ENCODE assay signal across 15 cellular contexts in the genomic region with DNA sequence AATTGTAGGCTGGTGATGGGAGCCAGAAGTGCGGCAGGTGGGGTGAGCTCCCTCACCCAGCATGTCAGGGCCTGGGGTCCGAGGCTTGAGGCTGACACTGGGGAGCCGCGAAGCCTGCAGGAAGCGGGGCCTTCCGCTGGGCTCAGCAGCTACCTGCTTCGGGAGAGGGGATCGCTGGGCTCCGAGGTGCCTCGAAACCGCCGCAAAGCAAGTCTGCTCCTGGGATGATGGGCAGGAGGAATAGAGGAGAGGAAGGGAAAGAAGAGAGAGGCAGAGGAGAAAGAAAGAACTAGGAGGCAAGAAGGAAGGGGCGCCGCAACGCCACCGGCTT. TPM values are rescaled to one million over a fixed set of nuclear protein-coding genes. Genes with fewer than 3 reads are reported as not detected.
A peak's percentile ranks its signal among the peaks of the same experiment; 100 is the strongest.
DNase-seq lines count a peak whose midpoint lies in the region; ATAC-seq and TF ChIP-seq lines count a peak whose summit lies in the region.
"Had no signal": no experiment of that assay in that cellular context is flagged by ENCODE, and none has a peak within 500 bp of the region (broad histone marks: within the 10 kb centered on the region; RNA-seq: fewer than 3 reads in every experiment).

No MANE protein-coding gene starts in this region.

- no peaks in the 10 kb centered on the region for H3F3A ChIP-seq in SK-N-SH (replicated peaks; ENCODE audit: insufficient read depth)

- H3K79me2 ChIP-seq in SK-N-SH (ENCODE audit: insufficient read depth): no peaks in the 10 kb centered on the region

- H4K20me1 ChIP-seq in SK-N-SH (ENCODE audit: insufficient read depth): peaks cover 8% of the 10 kb centered on the region; the same call in 1 of the 2 replicates

- CTCF ChIA-PET in SK-N-SH (lab: Yijun Ruan, JAX): interaction anchor here (0.7 to 2.0 kb wide), 7 partner anchors 10 to 209 kb away, joined by 3 to 13 read pairs (median 3); no protein-coding TSS in a partner anchor

- no peaks in the 10 kb centered on the region for H3K9me2 ChIP-seq in SK-N-SH

- no peak for TF ChIP-seq RAD21 in SK-N-SH (IDR thresholded peaks at IDR 0.05; ENCODE audit: low read length)

- H3K4me1 Mint-ChIP-seq in T-helper 2 cell treated with Interferon-gamma antibody and Interleukin-4, amounts not matched to agents 5 μg/mL and 100 μg/mL, for 36 hours (ENCODE audit: low read depth): no peaks in the 10 kb centered on the region
- H3K4me1 Mint-ChIP-seq in stimulated activated effector memory CD8-positive, alpha-beta T cell treated with anti-CD3 and anti-CD28 coated beads, Interleukin-12 subunit alpha, Interleukin-12 subunit beta, amount 100 ng/mL, for 72 hours: peaks cover 23% of the 10 kb centered on the region

- intact Hi-C loops in esophagus muscularis mucosa (cut with DNase I) (no loop called here), lower leg skin (cut with DNase I; ENCODE audit: low total_unique reads) (no loop called here)

- H2AFZ ChIP-seq in SK-N-SH (ENCODE audit: low read depth): no peak overlapping the region

- TF ChIP-seq EP300 in SK-N-SH (IDR thresholded peaks at IDR 0.05; ENCODE audit: borderline replicate concordance in 1 of 2, low read depth in 1 of 2, low read length in 1 of 2) (no peak), esophagus muscularis mucosa (IDR thresholded peaks at IDR 0.05) (no peak)

- no peak for DNase-seq in T-helper 2 cell treated with Interferon-gamma antibody and Interleukin-4, amounts not matched to agents 5 μg/mL and 100 μg/mL, for 36 hours (ENCODE audit: low spot score)
- no peak for DNase-seq in T-helper 2 cell
- DNase-seq in SK-N-SH: peak; percentile 64
- no peak for DNase-seq in esophagus muscularis mucosa (ENCODE audit: extremely low spot score)
- DNase-seq in stimulated activated effector memory CD8-positive, alpha-beta T cell treated with anti-CD3 and anti-CD28 coated beads, Interleukin-12 subunit alpha, Interleukin-12 subunit beta, amount 100 ng/mL, for 72 hours (ENCODE audit: low spot score in 2 of 2): no peak
- no peak for DNase-seq in foreskin melanocyte
- DNase-seq in lower leg skin (ENCODE audit: low spot score in 2 of 2): no peak
- no peak for DNase-seq in EL
- DNase-seq: caudate nucleus; NCI-H187 treated with DMSO at 0.1 percent for 48 hours; nucleus accumbens; stimulated activated naive CD4-positive, alpha-beta T cell had no signal

- TF ChIP-seq CTCF in SK-N-SH (IDR thresholded peaks at IDR 0.05) (no peak), esophagus muscularis mucosa (IDR thresholded peaks at IDR 0.05) (no peak), lower leg skin (IDR thresholded peaks at IDR 0.05) (no peak)

- ATAC-seq in stimulated activated effector memory CD8-positive, alpha-beta T cell treated with anti-CD3 and anti-CD28 coated beads, Interleukin-12 subunit alpha, Interleukin-12 subunit beta, amount 100 ng/mL, for 72 hours: no peak

- peaks cover 0 to 3% of the 10 kb centered on the region in 2 experiments; a peak in 1 of 4 replicates for H3K4me1 ChIP-seq in SK-N-SH (ENCODE audit: control insufficient read depth in 1 of 2, insufficient read depth in 2 of 2, low read depth in 1 of 2, low read length in 1 of 2)
- H3K4me1 ChIP-seq in esophagus muscularis mucosa: peaks cover 66 to 79% (median 77%) of the 10 kb centered on the region in 4 donors

- peaks cover 93% of the 10 kb centered on the region for H3K27me3 ChIP-seq in SK-N-SH (ENCODE audit: insufficient read depth)
- H3K27me3 ChIP-seq in esophagus muscularis mucosa: peaks cover 30 to 100% (median 95%) of the 10 kb centered on the region in 4 donors

- H3K27ac ChIP-seq in SK-N-SH (ENCODE audit: low read depth in 2 of 2, low read length in 1 of 2) (no peak overlapping the region), esophagus muscularis mucosa (replicated peaks in 1 of 4) (no peak overlapping the region)

- peaks cover 62% of the 10 kb centered on the region for H3K27me3 Mint-ChIP-seq in T-helper 2 cell treated with Interferon-gamma antibody and Interleukin-4, amounts not matched to agents 5 μg/mL and 100 μg/mL, for 36 hours (ENCODE audit: low read depth)

- H3K36me3 ChIP-seq in SK-N-SH (replicated peaks in 1 of 2; ENCODE audit: control insufficient read depth in 1 of 2, insufficient read depth in 2 of 2, low read length in 1 of 2): no peaks in the 10 kb centered on the region
- H3K36me3 ChIP-seq in esophagus muscularis mucosa: no peaks in the 10 kb centered on the region

- H3K9me3 ChIP-seq in SK-N-SH (no peaks in the 10 kb centered on the region), esophagus muscularis mucosa (no peaks in the 10 kb centered on the region)

- no peak overlapping the region for H3K4me3 Mint-ChIP-seq in T-helper 2 cell treated with Interferon-gamma antibody and Interleukin-4, amounts not matched to agents 5 μg/mL and 100 μg/mL, for 36 hours
- peak overlapping the region; percentile 50 for H3K4me3 Mint-ChIP-seq in stimulated activated effector memory CD8-positive, alpha-beta T cell treated with anti-CD3 and anti-CD28 coated beads, Interleukin-12 subunit alpha, Interleukin-12 subunit beta, amount 100 ng/mL, for 72 hours

- POLR2A ChIA-PET in SK-N-SH (lab: Yijun Ruan, JAX): no interaction called here

- TF ChIP-seq POLR2A in esophagus muscularis mucosa (IDR thresholded peaks at IDR 0.05; ENCODE audit: low read depth): no peak
- no peak for TF ChIP-seq POLR2A in lower leg skin (IDR thresholded peaks at IDR 0.05)

- peak overlapping the region; percentile 60 for H3K27ac Mint-ChIP-seq in T-helper 2 cell treated with Interferon-gamma antibody and Interleukin-4, amounts not matched to agents 5 μg/mL and 100 μg/mL, for 36 hours
- H3K27ac Mint-ChIP-seq in stimulated activated effector memory CD8-positive, alpha-beta T cell treated with anti-CD3 and anti-CD28 coated beads, Interleukin-12 subunit alpha, Interleukin-12 subunit beta, amount 100 ng/mL, for 72 hours: peak overlapping the region; percentile 44

- H3K4me3 ChIP-seq in SK-N-SH (ENCODE audit: low read depth in 2 of 2, low read length in 1 of 2): no peak overlapping the region
- H3K4me3 ChIP-seq in esophagus muscularis mucosa: peak overlapping the region; percentile 24 to 39 (median 34)
- H3K4me3 ChIP-seq in lower leg skin (ENCODE audit: low read depth, poor library complexity, severe bottlenecking): no peak overlapping the region

- no peak overlapping the region for H3K4me2 ChIP-seq in SK-N-SH

- H3K36me3 Mint-ChIP-seq in T-helper 2 cell treated with Interferon-gamma antibody and Interleukin-4, amounts not matched to agents 5 μg/mL and 100 μg/mL, for 36 hours (ENCODE audit: low read depth): no peaks in the 10 kb centered on the region
- H3K36me3 Mint-ChIP-seq in stimulated activated effector memory CD8-positive, alpha-beta T cell treated with anti-CD3 and anti-CD28 coated beads, Interleukin-12 subunit alpha, Interleukin-12 subunit beta, amount 100 ng/mL, for 72 hours: peaks cover 5% of the 10 kb centered on the region

- no peaks in the 10 kb centered on the region for H3K9me3 Mint-ChIP-seq in T-helper 2 cell treated with Interferon-gamma antibody and Interleukin-4, amounts not matched to agents 5 μg/mL and 100 μg/mL, for 36 hours
- H3K9me3 Mint-ChIP-seq in stimulated activated effector memory CD8-positive, alpha-beta T cell treated with anti-CD3 and anti-CD28 coated beads, Interleukin-12 subunit alpha, Interleukin-12 subunit beta, amount 100 ng/mL, for 72 hours: no peaks in the 10 kb centered on the region

- H3K9ac ChIP-seq in SK-N-SH: no peak overlapping the region

- 18% methylated on average over 10 of the region's 16 CpGs for WGBS in SK-N-SH (ENCODE audit: low lambda C conversion rate)
- 10% methylated on average over 15 of the region's 16 CpGs for WGBS in esophagus muscularis mucosa
- WGBS in lower leg skin, 2 donors: 5% methylated on average over 16 of the region's 16 CpGs

TF ChIP-seq in SK-N-SH, 30 proteins besides CTCF, POLR2A, EP300 and RAD21 (continues in another document):
- TF ChIP-seq, protein P1, sequence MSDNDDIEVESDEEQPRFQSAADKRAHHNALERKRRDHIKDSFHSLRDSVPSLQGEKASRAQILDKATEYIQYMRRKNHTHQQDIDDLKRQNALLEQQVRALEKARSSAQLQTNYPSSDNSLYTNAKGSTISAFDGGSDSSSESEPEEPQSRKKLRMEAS (IDR thresholded peaks at IDR 0.05; ENCODE audit: low read depth): no peak
- TF ChIP-seq, protein P2, sequence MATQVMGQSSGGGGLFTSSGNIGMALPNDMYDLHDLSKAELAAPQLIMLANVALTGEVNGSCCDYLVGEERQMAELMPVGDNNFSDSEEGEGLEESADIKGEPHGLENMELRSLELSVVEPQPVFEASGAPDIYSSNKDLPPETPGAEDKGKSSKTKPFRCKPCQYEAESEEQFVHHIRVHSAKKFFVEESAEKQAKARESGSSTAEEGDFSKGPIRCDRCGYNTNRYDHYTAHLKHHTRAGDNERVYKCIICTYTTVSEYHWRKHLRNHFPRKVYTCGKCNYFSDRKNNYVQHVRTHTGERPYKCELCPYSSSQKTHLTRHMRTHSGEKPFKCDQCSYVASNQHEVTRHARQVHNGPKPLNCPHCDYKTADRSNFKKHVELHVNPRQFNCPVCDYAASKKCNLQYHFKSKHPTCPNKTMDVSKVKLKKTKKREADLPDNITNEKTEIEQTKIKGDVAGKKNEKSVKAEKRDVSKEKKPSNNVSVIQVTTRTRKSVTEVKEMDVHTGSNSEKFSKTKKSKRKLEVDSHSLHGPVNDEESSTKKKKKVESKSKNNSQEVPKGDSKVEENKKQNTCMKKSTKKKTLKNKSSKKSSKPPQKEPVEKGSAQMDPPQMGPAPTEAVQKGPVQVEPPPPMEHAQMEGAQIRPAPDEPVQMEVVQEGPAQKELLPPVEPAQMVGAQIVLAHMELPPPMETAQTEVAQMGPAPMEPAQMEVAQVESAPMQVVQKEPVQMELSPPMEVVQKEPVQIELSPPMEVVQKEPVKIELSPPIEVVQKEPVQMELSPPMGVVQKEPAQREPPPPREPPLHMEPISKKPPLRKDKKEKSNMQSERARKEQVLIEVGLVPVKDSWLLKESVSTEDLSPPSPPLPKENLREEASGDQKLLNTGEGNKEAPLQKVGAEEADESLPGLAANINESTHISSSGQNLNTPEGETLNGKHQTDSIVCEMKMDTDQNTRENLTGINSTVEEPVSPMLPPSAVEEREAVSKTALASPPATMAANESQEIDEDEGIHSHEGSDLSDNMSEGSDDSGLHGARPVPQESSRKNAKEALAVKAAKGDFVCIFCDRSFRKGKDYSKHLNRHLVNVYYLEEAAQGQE (IDR thresholded peaks at IDR 0.05; ENCODE audit: low read depth, low read length): no peak
- TF ChIP-seq RCOR1 (IDR thresholded peaks at IDR 0.05; ENCODE audit: low read length) (no peak), RXRA (IDR thresholded peaks at IDR 0.05; ENCODE audit: borderline replicate concordance, low read depth) (no peak), GATA2 (CRISPR knock-in tag; IDR thresholded peaks at IDR 0.05) (no peak)

RNA-seq across cellular contexts. Expression of a gene that starts 1.5 kb away (rescaled TPM):
- polyA plus RNA-seq in SK-N-SH (2012; rRNA removed): 0.02 and 0.08 TPM in 2 replicates
- polyA plus RNA-seq in SK-N-SH (2012; cell fraction: cytosol; rRNA removed): 0.05 and 0.06 TPM in 2 replicates
- polyA plus RNA-seq in SK-N-SH (2012; cell fraction: nucleus; rRNA removed): 0.05 and 0.14 TPM in 2 replicates
- total RNA-seq in esophagus muscularis mucosa (not detected), lower leg skin (under 1 TPM in 1 of 4 donors, not detected in 3; 0.21 TPM)
- total RNA-seq: HT-29; T-helper 2 cell treated with Interferon-gamma antibody and Interleukin-4, amounts not matched to agents 100 ng/mL and 5 ng/mL, for 36 hours had no signal
- polyA plus RNA-seq: AG04450 had no signal

RNA-seq across cellular contexts. Expression of a gene that starts 30.7 kb away (rescaled TPM):
- polyA plus RNA-seq in SK-N-SH (2012; rRNA removed): 28.7 and 36.8 TPM in 2 replicates
- 30.8 and 32.4 TPM in 2 replicates for polyA plus RNA-seq in SK-N-SH (2012; cell fraction: cytosol; rRNA removed)
- polyA plus RNA-seq in SK-N-SH (2012; cell fraction: nucleus; rRNA removed): 46.6 and 64.0 TPM in 2 replicates
- total RNA-seq in esophagus muscularis mucosa: 10 to 100 TPM; 12.7 to 21.6 (median 19.7) TPM
- total RNA-seq in lower leg skin: 10 to 100 TPM; 14.8 to 19.7 (median 17.9) TPM

Comparison
In these comparisons a context has a peak if more than half of its experiments do, and no peak if none do; other contexts are left out.
1. H3K4me3 ChIP-seq: peak in esophagus muscularis mucosa (4 of 4); none in SK-N-SH (0 of 2) and lower leg skin (single experiment).